ENCODE assay signal across 8 cellular contexts in the genomic region with DNA sequence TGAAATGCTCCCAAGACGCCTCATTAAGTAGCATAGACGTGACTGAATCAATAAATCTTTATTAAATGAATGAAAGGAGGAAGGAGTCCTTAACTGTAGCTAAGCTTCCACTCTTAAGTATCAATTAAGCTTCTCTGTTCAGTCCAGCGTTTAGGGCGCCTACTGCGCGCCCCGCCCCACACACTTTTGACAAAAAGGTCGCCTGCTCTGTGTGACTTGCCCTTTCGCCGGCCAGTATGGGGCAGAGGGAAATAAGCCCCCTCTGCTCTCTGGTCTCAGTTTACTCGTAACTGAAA.
DNase-seq lines count a peak whose midpoint lies in the region; ATAC-seq and TF ChIP-seq lines count a peak whose summit lies in the region.

No MANE protein-coding gene starts in this region.

- 0 out of 2 replicates have a peak, but pooled peaks cover 2% of the 10 kb centered on the region for H3K36me3 ChIP-seq in RWPE2 (ENCODE audit: low read depth)

- H3K27me3 ChIP-seq in RWPE2 (ENCODE audit: insufficient read depth, poor library complexity, severe bottlenecking) = no peaks in the 10 kb centered on the region

- TF ChIP-seq CTCF in RWPE2 (IDR thresholded peaks at IDR 0.05; ENCODE audit: poor library complexity, severe bottlenecking) = no peak
- TF ChIP-seq CTCF in fibroblast of pulmonary artery (IDR thresholded peaks at IDR 0.05; ENCODE audit: low read length, missing control alignments) = no peak

- H3K27ac ChIP-seq in RWPE2 (ENCODE audit: poor library complexity, severe bottlenecking) = no peak overlapping the region

- DNase-seq in RWPE2 (ENCODE audit: low spot score) = no peak
- no peak for DNase-seq in fibroblast of pulmonary artery (ENCODE audit: low read depth)
- no peak for DNase-seq in skeletal muscle cell (ENCODE audit: low read depth)
- DNase-seq in NCI-H2227 treated with DMSO at 0.1 percent for 48 hours (lab: John Stamatoyannopoulos, UW) = no peak
- DNase-seq in cerebellar nuclear complex (lab: John Stamatoyannopoulos, UW) = no peak
- no peak for DNase-seq in MV-4-11 (lab: John Stamatoyannopoulos, UW)
- no peak for DNase-seq in NCI-H2081 treated with DMSO at 0.1 percent for 48 hours (lab: John Stamatoyannopoulos, UW)

- H3K4me1 ChIP-seq in RWPE2 (ENCODE audit: insufficient read depth, poor library complexity, severe bottlenecking) = peaks cover 5% of the 10 kb centered on the region

- peak; percentile 1 for ATAC-seq in GM21528 (IDR thresholded peaks at IDR 0.05; ENCODE audit: low FRiP score, unreplicated experiment)
- no peak for ATAC-seq in RWPE2 (ENCODE audit: low read depth)

- H3K4me3 ChIP-seq in RWPE2 (ENCODE audit: severe bottlenecking) = peak overlapping the region; percentile 80
- peak overlapping the region; percentile 83 for H3K4me3 ChIP-seq in fibroblast of pulmonary artery (replicated peaks; ENCODE audit: low read depth, low read length)
- peak overlapping the region; percentile 79 for H3K4me3 ChIP-seq in skeletal muscle cell (ENCODE audit: low read depth, low read length)

- no peaks in the 10 kb centered on the region for H3K9me3 ChIP-seq in RWPE2 (ENCODE audit: severe bottlenecking)
